ENCODE assay signal across 10 cellular contexts in genomic region chr4:153483432-153484418, GRCh38. TPM values are rescaled to one million over a fixed set of nuclear protein-coding genes. Genes with fewer than 3 reads are reported as not detected.
A peak's percentile ranks its signal among the peaks of the same experiment; 100 is the strongest.
DNase-seq lines count a peak whose midpoint lies in the region; ATAC-seq, FAIRE-seq and TF ChIP-seq lines count a peak whose summit lies in the region.
"Had no signal": no experiment of that assay in that cellular context is flagged by ENCODE, and none has a peak within 500 bp of the region (broad histone marks: within the 10 kb centered on the region; RNA-seq: fewer than 3 reads in every experiment).

No MANE protein-coding gene starts in this region.

- no peak overlapping the region; a peak in 1 of 4 replicates for H3K9ac ChIP-seq in K562 (ENCODE audit: insufficient read depth in 1 of 2, low read depth in 2 of 2, low read length in 2 of 2)

- peaks cover 54% of the 10 kb centered on the region for H3K79me2 ChIP-seq in K562 (ENCODE audit: control insufficient read depth, insufficient read depth, low read length)

- in situ Hi-C loops in K562 (cut with MboI): no loop called here

- no peaks in the 10 kb centered on the region for H3K9me1 ChIP-seq in K562 (ENCODE audit: control insufficient read depth, insufficient read depth, low read length)

- FAIRE-seq in GM18507 (lab: Jason Lieb, UNC) (peak; percentile 84), K562 (lab: Jason Lieb, UNC) (peak; percentile 37)

- CTCF ChIA-PET in K562 (lab: Yijun Ruan, JAX; ENCODE audit: low intra/inter-chr PET ratio): no interaction called here

- WGBS in K562 (ENCODE audit: insufficient coverage, low coverage, missing lambda C conversion rate): 74% methylated on average over 10 of the region's 10 CpGs

- intact Hi-C loops in K562 (cut with micrococcal nuclease) (no loop called here), head of caudate nucleus (cut with DNase I) (no loop called here)

- H3K27me3 ChIP-seq in K562 (ENCODE audit: control insufficient read depth in 2 of 2, insufficient read depth in 2 of 2, low read length in 2 of 2): no peaks in the 10 kb centered on the region
- no peaks in the 10 kb centered on the region for H3K27me3 ChIP-seq in muscle layer of duodenum (ENCODE audit: low read depth, low read length)

- no peak for TF ChIP-seq RAD21 in K562 (CRISPR knock-in tag; conservative IDR thresholded peaks at IDR 0.05 in 1 of 2, IDR thresholded peaks at IDR 0.05 in 1 of 2)

- H3K4me1 ChIP-seq in K562 (replicated peaks in 1 of 2; ENCODE audit: control insufficient read depth in 2 of 2, insufficient read depth in 2 of 2, low read length in 2 of 2) (peaks cover 13 to 18% of the 10 kb centered on the region in 2 experiments; a peak in 4 of 5 replicates), muscle layer of duodenum (ENCODE audit: control insufficient read depth in 1 of 2, insufficient read depth in 2 of 2, low read length in 2 of 2) (peaks cover 24 to 25% of the 10 kb centered on the region in 2 donors)

- H3K9me3 ChIP-seq in K562 (replicated peaks; ENCODE audit: control insufficient read depth, insufficient read depth, low read depth, low read length) (no peaks in the 10 kb centered on the region), muscle layer of duodenum (ENCODE audit: control insufficient read depth in 1 of 2, low read length in 2 of 2) (no peaks in the 10 kb centered on the region)

- no peaks in the 10 kb centered on the region for H4K20me1 ChIP-seq in K562 (replicated peaks; ENCODE audit: control insufficient read depth, insufficient read depth, low read length)

- no peak overlapping the region for H2AFZ ChIP-seq in K562 (ENCODE audit: low read depth, low read length)

- no peak for ATAC-seq in K562

- TF ChIP-seq EP300 in K562 (IDR thresholded peaks at IDR 0.05; ENCODE audit: low read length): no peak

- H3K27ac ChIP-seq in K562 (ENCODE audit: extremely low read depth, low read depth, low read length) (no peak overlapping the region), muscle layer of duodenum (ENCODE audit: low read length) (peak overlapping the region; percentile 46)

- POLR2A ChIA-PET in K562 (lab: Yijun Ruan, JAX): interaction anchor here (1.1 to 2.7 kb wide), 4 partner anchors 9 to 16 kb away, joined by 4 to 9 read pairs (median 7); no protein-coding TSS in a partner anchor

- DNase-seq in AG10803 (ENCODE audit: low read depth): no peak
- DNase-seq in GM18507 (ENCODE audit: extremely low spot score, insufficient read length, low read depth): no peak
- no peak for DNase-seq in K562 (ENCODE audit: extremely low read depth in 1 of 4, low spot score in 3 of 4)
- DNase-seq in head of caudate nucleus: no peak
- DNase-seq in NCI-H774 (lab: John Stamatoyannopoulos, UW): no peak
- no peak for DNase-seq in central memory CD4-positive, alpha-beta T cell
- DNase-seq in MV-4-11 (lab: John Stamatoyannopoulos, UW): no peak
- DNase-seq: DMS79 treated with DMSO at 0.1 percent for 48 hours, NCI-H187 had no signal

- H3K4me3 ChIP-seq in AG10803 (ENCODE audit: low read length): peak overlapping the region; percentile 12; the same call in 1 of the 2 replicates
- no peak overlapping the region for H3K4me3 ChIP-seq in K562
- peak overlapping the region in 1 of 2 donors; percentile 38 for H3K4me3 ChIP-seq in muscle layer of duodenum (ENCODE audit: low read depth in 1 of 2, low read length in 2 of 2)

- no peak for TF ChIP-seq CTCF in AG10803 (conservative IDR thresholded peaks at IDR 0.05; ENCODE audit: low read length)
- no peak for TF ChIP-seq CTCF in K562 (IDR thresholded peaks at IDR 0.05 in 2 of 3, conservative IDR thresholded peaks at IDR 0.05 in 1 of 3; ENCODE audit: insufficient read depth in 2 of 3, low read depth in 1 of 3, low read length in 3 of 3)

- no TSS peak for BruUV-seq in K562 (replicated peaks; lab: Mats Ljungman, UMichigan)

- no peak for TF ChIP-seq POLR2A in K562 (conservative IDR thresholded peaks at IDR 0.05)

- H3K36me3 ChIP-seq in K562 (ENCODE audit: control insufficient read depth, insufficient read depth, low read length) (peaks cover 25% of the 10 kb centered on the region; the same call in 2 of the 3 replicates), muscle layer of duodenum (ENCODE audit: control insufficient read depth in 1 of 2, insufficient read depth in 2 of 2, low read length in 2 of 2) (peaks cover 0 to 4% of the 10 kb centered on the region in 2 donors)

- H3K4me2 ChIP-seq in K562 (ENCODE audit: insufficient read depth, low read length): no peak overlapping the region

TF ChIP-seq in K562, 482 proteins besides CTCF, POLR2A, EP300 and RAD21:
- TF ChIP-seq ZNF133 (CRISPR knock-in tag; IDR thresholded peaks at IDR 0.05) (no peak), ZSCAN32 (CRISPR knock-in tag; IDR thresholded peaks at IDR 0.05) (no peak), FOS (IDR thresholded peaks at IDR 0.05; ENCODE audit: extremely low read depth, insufficient read length) (no peak), TBP (optimal IDR thresholded peaks at IDR 0.05; ENCODE audit: low read depth, low read length) (no peak)

RNA-seq across cellular contexts. Expression of gene TMEM131L, which starts 17.6 kb away (rescaled TPM):
- total RNA-seq in K562 (2011; cell fraction: chromatin; rRNA removed; ENCODE audit: low replicate concordance): 67.0 and 118 TPM in 2 replicates
- total RNA-seq in K562 (2011; cell fraction: nucleolus; rRNA removed): 37.9 and 39.4 TPM in 2 replicates
- total RNA-seq in K562 (2011; cell fraction: nucleoplasm; rRNA removed): 60.0 and 67.7 TPM in 2 replicates
- total RNA-seq in K562 (2014; rRNA removed) (12.9 and 13.2 TPM in 2 replicates), K562 (2014; rRNA removed; fragmentation: Illumina TruSeq; extraction: Trizol) (15.0 and 16.0 TPM in 2 replicates), K562 (2015; rRNA removed; fragmentation: Illumina TruSeq; extraction: Trizol) (15.6 and 18.8 TPM in 2 replicates), K562 (2021) (18.6 and 20.8 TPM in 2 replicates)
- polyA plus RNA-seq in K562 (2011; rRNA removed) (9.7 and 10.0 TPM in 2 replicates), K562 (2014; fragmentation: Illumina TruSeq; extraction: Trizol) (13.1 and 15.4 TPM in 2 replicates), K562 (2014; fragmentation: Nextera tagmentation; extraction: Ambion mirVana) (1 to 10 TPM; 1.2 to 1.6 TPM), K562 (2014; rRNA removed) (6.9 and 7.5 TPM in 2 replicates)
- 6.9 and 9.0 TPM in 2 replicates for polyA plus RNA-seq in K562 (2011; cell fraction: cytosol; rRNA removed)
- polyA plus RNA-seq in K562 (2011; cell fraction: nucleus; rRNA removed): 23.1 and 24.6 TPM in 2 replicates
- polyA plus RNA-seq in K562 (2012): 10.8 and 11.2 TPM in 2 replicates
- polyA minus RNA-seq in K562 (2011; rRNA and poly(A)+ RNA removed): 25.0 and 34.9 TPM in 2 replicates
- polyA minus RNA-seq in K562 (2011; cell fraction: cytosol; rRNA and poly(A)+ RNA removed): 11.2 and 18.8 TPM in 2 replicates
- polyA minus RNA-seq in K562 (2011; cell fraction: nucleus; rRNA and poly(A)+ RNA removed): 35.5 and 61.0 TPM in 2 replicates
